ENCODE assay signal across 8 cellular contexts in the genomic region with DNA sequence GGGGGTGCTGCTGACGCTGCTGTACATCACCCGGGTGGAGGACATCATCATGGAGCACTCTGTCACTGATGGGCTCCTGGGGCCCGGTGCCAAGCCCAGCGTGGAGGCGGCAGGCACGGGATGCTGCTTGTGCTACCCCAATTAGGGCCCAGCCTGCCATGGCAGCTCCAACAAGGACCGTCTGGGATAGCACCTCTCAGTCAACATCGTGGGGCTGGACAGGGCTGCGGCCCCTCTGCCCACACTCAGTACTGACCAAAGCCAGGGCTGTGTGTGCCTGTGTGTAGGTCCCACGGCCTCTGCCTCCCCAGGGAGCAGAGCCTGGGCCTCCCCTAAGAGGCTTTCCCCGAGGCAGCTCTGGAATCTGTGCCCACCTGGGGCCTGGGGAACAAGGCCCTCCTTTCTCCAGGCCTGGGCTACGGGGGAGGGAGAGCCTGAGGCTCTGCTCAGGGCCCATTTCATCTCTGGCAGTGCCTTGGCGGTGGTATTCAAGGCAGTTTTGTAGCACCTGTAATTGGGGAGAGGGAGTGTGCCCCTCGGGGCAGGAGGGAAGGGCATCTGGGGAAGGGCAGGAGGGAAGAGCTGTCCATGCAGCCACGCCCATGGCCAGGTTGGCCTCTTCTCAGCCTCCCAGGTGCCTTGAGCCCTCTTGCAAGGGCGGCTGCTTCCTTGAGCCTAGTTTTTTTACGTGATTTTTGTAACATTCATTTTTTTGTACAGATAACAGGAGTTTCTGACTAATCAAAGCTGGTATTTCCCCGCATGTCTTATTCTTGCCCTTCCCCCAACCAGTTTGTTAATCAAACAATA. TPM values are rescaled to one million over a fixed set of nuclear protein-coding genes. Genes with fewer than 3 reads are reported as not detected.
DNase-seq lines count a peak whose midpoint lies in the region; ATAC-seq and TF ChIP-seq lines count a peak whose summit lies in the region.

No MANE protein-coding gene starts in this region.

- CTCF ChIA-PET in Caco-2 (lab: Charles Lee), result interaction anchor here (0.6 to 1.8 kb wide), 11 partner anchors 14 to 1936 kb away, joined by 3 to 10 read pairs (median 4); no protein-coding TSS in a partner anchor

- ATAC-seq in omental fat pad (ENCODE audit: low FRiP score) (peak; percentile 24), HG03457 (IDR thresholded peaks at IDR 0.05; ENCODE audit: unreplicated experiment) (no peak)

- TF ChIP-seq EP300 in esophagus muscularis mucosa (IDR thresholded peaks at IDR 0.05), result no peak

- H3K27ac Mint-ChIP-seq in Caco-2 (ENCODE audit: unreplicated experiment), result no peak overlapping the region

- no peak for TF ChIP-seq POLR2A in esophagus muscularis mucosa (IDR thresholded peaks at IDR 0.05; ENCODE audit: low read depth)

- H3K4me3 Mint-ChIP-seq in Caco-2 (ENCODE audit: unreplicated experiment), result no peak overlapping the region

- TSS peak; percentile 48 for BruUV-seq in Caco-2 (replicated peaks; lab: Mats Ljungman, UMichigan)

- no peak for TF ChIP-seq CTCF in Caco-2 (IDR thresholded peaks at IDR 0.05; ENCODE audit: insufficient read depth in 1 of 2, low read depth in 1 of 2, low read length in 1 of 2, severe bottlenecking in 1 of 2, unreplicated experiment in 1 of 2)
- TF ChIP-seq CTCF in OCI-LY3 (IDR thresholded peaks at IDR 0.05; ENCODE audit: low read depth, low read length), result no peak
- no peak for TF ChIP-seq CTCF in esophagus muscularis mucosa (IDR thresholded peaks at IDR 0.05)
- TF ChIP-seq CTCF in omental fat pad (IDR thresholded peaks at IDR 0.05), result no peak

- H4K20me1 ChIP-seq in OCI-LY3 (ENCODE audit: insufficient read depth, low read length), result no peaks in the 10 kb centered on the region

- H3K9ac ChIP-seq in OCI-LY3 (ENCODE audit: low read length), result peak overlapping the region; percentile 47

- no peaks in the 10 kb centered on the region for H3K4me1 Mint-ChIP-seq in Caco-2 (ENCODE audit: low read depth, unreplicated experiment)

- POLR2A ChIA-PET in Caco-2 (lab: Charles Lee), result no interaction called here

- no peaks in the 10 kb centered on the region for H3K9me3 Mint-ChIP-seq in Caco-2 (ENCODE audit: unreplicated experiment)

- H3K79me2 ChIP-seq in OCI-LY3 (ENCODE audit: low read length), result no peaks in the 10 kb centered on the region

- 66% methylated on average over 9 of the region's 18 CpGs for WGBS in esophagus muscularis mucosa

- H3K4me3 ChIP-seq in Caco-2 (ENCODE audit: low read depth, low read length) (no peak overlapping the region), OCI-LY3 (ENCODE audit: low read length) (peak overlapping the region; percentile 82), esophagus muscularis mucosa (no peak overlapping the region)

- no peaks in the 10 kb centered on the region for H3K36me3 Mint-ChIP-seq in Caco-2 (ENCODE audit: insufficient read depth, unreplicated experiment)

- H3K27me3 Mint-ChIP-seq in Caco-2 (ENCODE audit: insufficient read depth, unreplicated experiment), result no peaks in the 10 kb centered on the region

- H3K36me3 ChIP-seq in Caco-2 (ENCODE audit: control insufficient read depth, insufficient read depth, low read length) (no peaks in the 10 kb centered on the region), OCI-LY3 (replicated peaks; ENCODE audit: low read depth, low read length) (no peaks in the 10 kb centered on the region), esophagus muscularis mucosa (peaks cover 4 to 43% (median 21%) of the 10 kb centered on the region in 4 donors)

- peak overlapping the region; percentile 81 for H2AFZ ChIP-seq in OCI-LY3 (ENCODE audit: low read depth, low read length)

- DNase-seq in Caco-2, result peak in 1 of 2 experiments; percentile 44
- DNase-seq in esophagus muscularis mucosa (ENCODE audit: extremely low spot score), result peak; percentile 84
- DNase-seq in omental fat pad (ENCODE audit: low spot score), result no peak
- no peak for DNase-seq in NOMO-1 treated with dmso at 0.1 percent for 144 hours (lab: John Stamatoyannopoulos, UW; ENCODE audit: unreplicated experiment)
- no peak for DNase-seq in NCI-H345 treated with DMSO at 0.1 percent for 48 hours (lab: John Stamatoyannopoulos, UW; ENCODE audit: unreplicated experiment)
- no peak for DNase-seq in hippocampal formation (lab: John Stamatoyannopoulos, UW)

- H3K27me3 ChIP-seq in Caco-2 (replicated peaks; ENCODE audit: control insufficient read depth, insufficient read depth, low read length) (no peaks in the 10 kb centered on the region), OCI-LY3 (ENCODE audit: low read depth, low read length) (no peaks in the 10 kb centered on the region), esophagus muscularis mucosa (no peaks in the 10 kb centered on the region)

- H3K9me3 ChIP-seq in Caco-2 (no peaks in the 10 kb centered on the region), OCI-LY3 (ENCODE audit: insufficient read depth, low read length) (no peaks in the 10 kb centered on the region), esophagus muscularis mucosa (no peaks in the 10 kb centered on the region)

- H3K27ac ChIP-seq in OCI-LY3 (ENCODE audit: low read length), result no peak overlapping the region
- peak overlapping the region; percentile 67 to 78 (median 77) for H3K27ac ChIP-seq in esophagus muscularis mucosa (replicated peaks in 1 of 4)

- intact Hi-C loops in Caco-2 (cut with micrococcal nuclease; ENCODE audit: unreplicated experiment), result loop anchor here (5.0 kb wide), 2 partner anchors 60 to 270 kb away; no protein-coding TSS in a partner anchor
- intact Hi-C loops in esophagus muscularis mucosa (cut with DNase I), result no loop called here

- H3K4me1 ChIP-seq in Caco-2 (peaks cover 5% of the 10 kb centered on the region), OCI-LY3 (ENCODE audit: low read length) (peaks cover 6% of the 10 kb centered on the region), esophagus muscularis mucosa (peaks cover 13 to 26% (median 22%) of the 10 kb centered on the region in 4 donors)

- peak overlapping the region; percentile 90 for H3K4me2 ChIP-seq in OCI-LY3 (ENCODE audit: low read length)

RNA-seq across cellular contexts. Expression of a gene that starts 55.8 kb away (rescaled TPM):
- total RNA-seq in Caco-2 (2022) (86.5 and 89.0 TPM in 2 replicates), esophagus muscularis mucosa (10 to 100 TPM; 40.3 to 59.4 (median 53.5) TPM), omental fat pad (100 to 1,000 TPM in 1 of 4 donors, 10 to 100 TPM in 3; 45.6 to 141 (median 72.5) TPM)
